In genomic region chr12:49580572-49581535, GRCh38 we compare ENCODE assay signal across 9 cellular contexts. TPM values are rescaled to one million over a fixed set of nuclear protein-coding genes. Genes with fewer than 3 reads are reported as not detected.
DNase-seq lines count a peak whose midpoint lies in the region; ATAC-seq and TF ChIP-seq lines count a peak whose summit lies in the region.
"Had no signal": no experiment of that assay in that cellular context is flagged by ENCODE, and none has a peak within 500 bp of the region (broad histone marks: within the 10 kb centered on the region; RNA-seq: fewer than 3 reads in every experiment).

No MANE protein-coding gene starts in this region.

- POLR2A ChIA-PET in WTC11 (lab: Charles Lee), result interaction anchor here (1.0 to 1.2 kb wide), 2 partner anchors 14 to 28 kb away, joined by 4 to 5 read pairs; no protein-coding TSS in a partner anchor

- H3K4me2 ChIP-seq in BLaER1 treated with 17β-estradiol and CSF1 and Interleukin-3, amounts not matched to agents 10 nM and 100 nM, result peak overlapping the region; percentile 21 to 69 (median 34); a peak in 18 of 22 replicates
- H3K4me2 ChIP-seq in GM23338, result no peak overlapping the region

- peak overlapping the region in 8 of 11 experiments; percentile 4 to 55 (median 20); a peak in 4 of 22 replicates for H3K9ac ChIP-seq in BLaER1 treated with 17β-estradiol and CSF1 and Interleukin-3, amounts not matched to agents 10 nM and 100 nM

- peaks cover 0 to 38% (median 20%) of the 10 kb centered on the region in 11 experiments; a peak in 15 of 22 replicates for H3K36me3 ChIP-seq in BLaER1 treated with 17β-estradiol and CSF1 and Interleukin-3, amounts not matched to agents 10 nM and 100 nM
- H3K36me3 ChIP-seq in GM23338 (ENCODE audit: insufficient read depth), result no peaks in the 10 kb centered on the region

- no peaks in the 10 kb centered on the region for H3K9me3 Mint-ChIP-seq in GM23338
- H3K9me3 Mint-ChIP-seq in WTC11, result no peaks in the 10 kb centered on the region
- no peaks in the 10 kb centered on the region for H3K9me3 Mint-ChIP-seq in chondrocyte (ENCODE audit: low read depth)

- no peak overlapping the region for H3K27ac Mint-ChIP-seq in GM23338
- H3K27ac Mint-ChIP-seq in WTC11, result no peak overlapping the region
- H3K27ac Mint-ChIP-seq in chondrocyte (ENCODE audit: unreplicated experiment), result no peak overlapping the region

- intact Hi-C loops in left colon (cut with DNase I, micrococcal nuclease), result no loop called here

- H3K36me3 Mint-ChIP-seq in GM23338 (ENCODE audit: low read depth), result peaks cover 2% of the 10 kb centered on the region; the same call in 1 of the 3 replicates
- H3K36me3 Mint-ChIP-seq in WTC11, result no peaks in the 10 kb centered on the region; the same call in 1 of the 2 replicates
- no peaks in the 10 kb centered on the region for H3K36me3 Mint-ChIP-seq in chondrocyte (ENCODE audit: low read depth)

- H3K27me3 Mint-ChIP-seq in GM23338 (ENCODE audit: insufficient read depth, low read depth, poor library complexity) (peaks cover 9% of the 10 kb centered on the region), WTC11 (ENCODE audit: low read depth) (no peaks in the 10 kb centered on the region), chondrocyte (ENCODE audit: low read depth) (no peaks in the 10 kb centered on the region)

- no peak overlapping the region for H3K27ac ChIP-seq in BLaER1 treated with 17β-estradiol and CSF1 and Interleukin-3, amounts not matched to agents 10 nM and 100 nM
- H3K27ac ChIP-seq in GM23338 (ENCODE audit: low read depth), result no peak overlapping the region

- H2AFZ ChIP-seq in GM23338, result no peak overlapping the region

- peaks cover 21 to 52% (median 45%) of the 10 kb centered on the region in 10 experiments for H3K4me1 ChIP-seq in BLaER1 treated with 17β-estradiol and CSF1 and Interleukin-3, amounts not matched to agents 10 nM and 100 nM
- H3K4me1 ChIP-seq in GM23338 (ENCODE audit: insufficient read depth), result no peaks in the 10 kb centered on the region

- H3F3A ChIP-seq in GM23338 (replicated peaks; ENCODE audit: low read depth), result no peaks in the 10 kb centered on the region

- H3K9me3 ChIP-seq in BLaER1 treated with 17β-estradiol and CSF1 and Interleukin-3, amounts not matched to agents 10 nM and 100 nM (replicated peaks in 1 of 11), result no peaks in the 10 kb centered on the region

- peaks cover 12% of the 10 kb centered on the region for H3K4me1 Mint-ChIP-seq in GM23338
- H3K4me1 Mint-ChIP-seq in WTC11, result peaks cover 8% of the 10 kb centered on the region
- H3K4me1 Mint-ChIP-seq in chondrocyte (ENCODE audit: low read depth), result peaks cover 50% of the 10 kb centered on the region

- CTCF ChIA-PET in WTC11 (lab: Charles Lee), result interaction anchor here (0.6 to 5.9 kb wide), 66 partner anchors 8 to 722 kb away, joined by 3 to 99 read pairs (median 5); partner anchors contain the start of genes C1QL4, FAM186B, KCNH3 and MCRS1

- H3K4me3 ChIP-seq in BLaER1 treated with 17β-estradiol and CSF1 and Interleukin-3, amounts not matched to agents 10 nM and 100 nM, result no peak overlapping the region
- no peak overlapping the region for H3K4me3 ChIP-seq in GM23338

- peak; percentile 92 to 97 for TF ChIP-seq CTCF in GM23338 (conservative IDR thresholded peaks at IDR 0.05; ENCODE audit: low read depth in 2 of 2)
- peak; percentile 66 for TF ChIP-seq CTCF in WTC11 (IDR thresholded peaks at IDR 0.05)
- TF ChIP-seq CTCF in chondrocyte (IDR thresholded peaks at IDR 0.05), result peak; percentile 88

- peak overlapping the region; percentile 2; the same call in 1 of the 3 replicates for H3K4me3 Mint-ChIP-seq in GM23338
- no peak overlapping the region for H3K4me3 Mint-ChIP-seq in WTC11
- H3K4me3 Mint-ChIP-seq in chondrocyte (ENCODE audit: unreplicated experiment), result no peak overlapping the region

- no peaks in the 10 kb centered on the region for H3K27me3 ChIP-seq in BLaER1 treated with 17β-estradiol and CSF1 and Interleukin-3, amounts not matched to agents 10 nM and 100 nM
- H3K27me3 ChIP-seq in GM23338 (ENCODE audit: insufficient read depth), result no peaks in the 10 kb centered on the region

- no peaks in the 10 kb centered on the region for H3K9me2 ChIP-seq in GM23338 (ENCODE audit: insufficient read depth)

- DNase-seq in GM23338 (ENCODE audit: low spot score), result peak; percentile 98
- DNase-seq in NCI-H2171 (lab: John Stamatoyannopoulos, UW), result peak; percentile 67
- DNase-seq in WTC11 (ENCODE audit: low spot score), result peak; percentile 94
- DNase-seq in chondrocyte (ENCODE audit: low spot score), result no peak
- peak; percentile 62 to 80 for DNase-seq in left colon
- DNase-seq in stimulated activated CD4-positive, alpha-beta T cell treated with anti-CD3 and anti-CD28 coated beads, Interleukin-2, amount 100 ng/mL, for 24 hours, result peak; percentile 53 to 61
- no peak for DNase-seq in NOMO-1 treated with DMSO at 0.1 percent for 48 hours (lab: John Stamatoyannopoulos, UW; ENCODE audit: unreplicated experiment)

- 0 out of 2 replicates have a peak, but pooled peaks cover 14% of the 10 kb centered on the region for H3K79me2 ChIP-seq in GM23338 (replicated peaks; ENCODE audit: insufficient read depth)

- ATAC-seq in GM23338, result peak; percentile 97
- peak; percentile 96 for ATAC-seq in WTC11
- ATAC-seq in left colon, result peak; percentile 89

- peaks cover 0 to 60% (median 34%) of the 10 kb centered on the region in 11 experiments; a peak in 19 of 22 replicates for H4K20me1 ChIP-seq in BLaER1 treated with 17β-estradiol and CSF1 and Interleukin-3, amounts not matched to agents 10 nM and 100 nM
- H4K20me1 ChIP-seq in GM23338 (replicated peaks; ENCODE audit: insufficient read depth), result 0 out of 2 replicates have a peak, but pooled peaks cover 2% of the 10 kb centered on the region

TF ChIP-seq in GM23338, 12 proteins besides CTCF, POLR2A, EP300 and RAD21 (continues in another document):
- no peak for TF ChIP-seq ZNF331 (CRISPR knock-in tag; IDR thresholded peaks at IDR 0.05; ENCODE audit: low read depth)
- TF ChIP-seq EZH2phosphoT487 (IDR thresholded peaks at IDR 0.05; ENCODE audit: unreplicated experiment), result no peak
- TF ChIP-seq CREB1 (CRISPR knock-in tag; IDR thresholded peaks at IDR 0.05; ENCODE audit: low read depth), result no peak
- TF ChIP-seq STAT1 (IDR thresholded peaks at IDR 0.05; ENCODE audit: unreplicated experiment), result no peak
- TF ChIP-seq POLR2AphosphoS5 (IDR thresholded peaks at IDR 0.05; ENCODE audit: low read depth), result no peak

TF ChIP-seq in WTC11, 78 proteins besides CTCF, POLR2A, EP300 and RAD21:
- TF ChIP-seq, protein P1, sequence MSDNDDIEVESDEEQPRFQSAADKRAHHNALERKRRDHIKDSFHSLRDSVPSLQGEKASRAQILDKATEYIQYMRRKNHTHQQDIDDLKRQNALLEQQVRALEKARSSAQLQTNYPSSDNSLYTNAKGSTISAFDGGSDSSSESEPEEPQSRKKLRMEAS (CRISPR knock-in tag; IDR thresholded peaks at IDR 0.05), result peak; percentile 56; the same call in 1 of the 2 replicates
- TF ChIP-seq NR3C1 (CRISPR knock-in tag; conservative IDR thresholded peaks at IDR 0.05; ENCODE audit: low read depth), result no peak

RNA-seq across cellular contexts. Expression of gene MCRS1, which starts 12.9 kb away (rescaled TPM):
- 97.6 and 105 TPM in 2 replicates for total RNA-seq in GM23338 (2014; rRNA removed; shearing (Covaris generic))
- polyA plus RNA-seq in GM23338 (2016; fragmentation: Nextera tagmentation; extraction: Ambion mirVana), result 134 and 139 TPM in 2 replicates
- total RNA-seq in WTC11 (2021), result 94.8 to 105 TPM (median 96.5 TPM) in 3 replicates
- 44.9 to 55.9 TPM (median 47.2 TPM) in 3 replicates for total RNA-seq in chondrocyte
- total RNA-seq in left colon, result 10 to 100 TPM; 62.3 to 66.1 TPM

RNA-seq across cellular contexts. Expression of gene FAM186B, which starts 24.6 kb away (rescaled TPM):
- total RNA-seq in GM23338 (2014; rRNA removed; shearing (Covaris generic)), result 0.08 and 0.38 TPM in 2 replicates
- polyA plus RNA-seq in GM23338 (2016; fragmentation: Nextera tagmentation; extraction: Ambion mirVana), result 0.21 and 0.31 TPM in 2 replicates
- 0.16 to 0.39 TPM (median 0.21 TPM) in 3 replicates for total RNA-seq in WTC11 (2021)
- 0.27 to 0.51 TPM (median 0.46 TPM) in 3 replicates for total RNA-seq in chondrocyte
- under 1 TPM; 0.25 to 0.31 TPM for total RNA-seq in left colon

RNA-seq across cellular contexts. Expression of gene KCNH3, which starts 42.0 kb away (rescaled TPM):
- total RNA-seq in GM23338 (2014; rRNA removed; shearing (Covaris generic)), result 0.12 and 0.52 TPM in 2 replicates
- polyA plus RNA-seq in GM23338 (2016; fragmentation: Nextera tagmentation; extraction: Ambion mirVana), result 0.21 and 0.28 TPM in 2 replicates
- total RNA-seq in WTC11 (2021), result 0.27 to 0.44 TPM (median 0.44 TPM) in 3 replicates
- total RNA-seq in chondrocyte, result 0.10 to 0.27 TPM in 2 of 3 replicates, not detected in the other
- total RNA-seq in left colon, result under 1 TPM in 1 of 2 donors, not detected in 1; 0.14 TPM
- total RNA-seq: subcutaneous adipose tissue had no signal

RNA-seq across cellular contexts. Expression of gene PRPF40B, which starts 42.5 kb away (rescaled TPM):
- 14.7 and 17.9 TPM in 2 replicates for total RNA-seq in GM23338 (2014; rRNA removed; shearing (Covaris generic))
- polyA plus RNA-seq in GM23338 (2016; fragmentation: Nextera tagmentation; extraction: Ambion mirVana), result 16.7 and 19.0 TPM in 2 replicates
- 38.0 to 46.0 TPM (median 40.5 TPM) in 3 replicates for total RNA-seq in WTC11 (2021)
- 12.5 to 23.9 TPM (median 15.1 TPM) in 3 replicates for total RNA-seq in chondrocyte
- 10 to 100 TPM; 12.6 to 13.6 TPM for total RNA-seq in left colon

Comparison
In these comparisons a context has a peak if more than half of its experiments do, and no peak if none do; other contexts are left out.
1. DNase-seq: peak in GM23338 (single experiment), NCI-H2171 (single experiment), WTC11 (single experiment), left colon (2 of 2) and stimulated activated CD4-positive, alpha-beta T cell treated with anti-CD3 and anti-CD28 coated beads, Interleukin-2, amount 100 ng/mL, for 24 hours (2 of 2); none in chondrocyte (single experiment) and NOMO-1 treated with DMSO at 0.1 percent for 48 hours (single experiment).
2. Peak in every context shown above with its lines, with median percentiles within 50 percentile points of each other: ATAC-seq and CTCF ChIP-seq.